21 cellular contexts compared by ENCODE assay signal in the genomic region with DNA sequence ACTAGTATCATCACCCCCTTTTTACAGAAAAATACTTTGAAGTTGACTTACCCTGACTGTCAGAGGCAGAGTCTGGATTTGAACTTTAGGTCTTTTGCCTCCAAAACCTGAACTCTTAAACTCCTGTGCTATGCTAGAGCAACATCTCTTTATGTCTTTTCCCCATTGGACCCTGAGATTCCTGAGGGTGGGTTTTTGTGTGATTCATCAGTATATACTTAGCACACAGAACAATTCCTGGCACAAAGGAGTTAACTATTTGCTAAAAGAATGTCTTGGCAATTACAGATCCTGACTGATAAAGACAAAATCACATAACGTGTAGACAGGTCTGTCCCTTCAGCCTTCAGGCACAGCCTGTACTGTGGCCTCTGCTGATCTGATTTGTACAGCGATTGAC.
DNase-seq lines count a peak whose midpoint lies in the region; ATAC-seq, FAIRE-seq and TF ChIP-seq lines count a peak whose summit lies in the region.
"Had no signal": no experiment of that assay in that cellular context is flagged by ENCODE, and none has a peak within 500 bp of the region (broad histone marks: within the 10 kb centered on the region; RNA-seq: fewer than 3 reads in every experiment).

No MANE protein-coding gene starts in this region.

- CTCF ChIA-PET in WTC11 (lab: Charles Lee) = no interaction called here

- in situ Hi-C loops in astrocyte of the cerebellum (cut with HindIII; ENCODE audit: low sequenced_read_pairs) = no loop called here

- FAIRE-seq in RCC 7860 (lab: Jason Lieb, UNC) = no peak
- FAIRE-seq: D721Med, GM12892, GM18507, H1, HepG2 had no signal

- POLR2A ChIA-PET in WTC11 (lab: Charles Lee) = no interaction called here

- H3K27ac Mint-ChIP-seq in WTC11 = no peak overlapping the region
- H3K27ac Mint-ChIP-seq: CD4-positive, alpha-beta T cell; H9; IgD-negative memory B cell had no signal

- peaks cover 4% of the 10 kb centered on the region; the same call in 1 of the 2 replicates for H3K27me3 Mint-ChIP-seq in WTC11 (ENCODE audit: low read depth)
- H3K27me3 Mint-ChIP-seq: CD4-positive, alpha-beta T cell had no signal

- no peaks in the 10 kb centered on the region for H3K9me3 ChIP-seq in prostate gland
- H3K9me3 ChIP-seq: BE2C, Caco-2 had no signal

- no peaks in the 10 kb centered on the region for H3K27me3 ChIP-seq in prostate gland (replicated peaks; ENCODE audit: insufficient read depth)
- H3K27me3 ChIP-seq: BE2C had no signal

- no peak for TF ChIP-seq CTCF in astrocyte of the cerebellum (IDR thresholded peaks at IDR 0.05; ENCODE audit: low read depth, low read length, missing control alignments)
- TF ChIP-seq CTCF in retinal pigment epithelial cell (conservative IDR thresholded peaks at IDR 0.05; ENCODE audit: low read depth, low read length) = no peak
- no peak for TF ChIP-seq CTCF in prostate gland (IDR thresholded peaks at IDR 0.05)
- TF ChIP-seq CTCF in WTC11 (IDR thresholded peaks at IDR 0.05) = no peak

- ATAC-seq in WTC11 (no peak), GM19467 (IDR thresholded peaks at IDR 0.05; ENCODE audit: unreplicated experiment) (no peak), GM18868 (IDR thresholded peaks at IDR 0.05; ENCODE audit: unreplicated experiment) (no peak)
- ATAC-seq: HepG2 had no signal

- DNase-seq in RCC 7860 (ENCODE audit: low spot score) (peak; percentile 49), astrocyte of the cerebellum (ENCODE audit: low read depth) (peak; percentile 9), left kidney (ENCODE audit: low read depth, low spot score) (peak; percentile 19), retinal pigment epithelial cell (ENCODE audit: low read depth) (peak; percentile 28), prostate gland (ENCODE audit: low spot score) (no peak), WTC11 (ENCODE audit: low spot score) (no peak)
- DNase-seq: ACHN; BE2C; Caco-2; CD4-positive, alpha-beta T cell; GDM1; H9 had no signal

- H3K4me3 ChIP-seq in astrocyte of the cerebellum (ENCODE audit: low read depth, low read length) (no peak overlapping the region), retinal pigment epithelial cell (ENCODE audit: low read length) (no peak overlapping the region), prostate gland (no peak overlapping the region)

- no peak overlapping the region for H3K4me3 Mint-ChIP-seq in WTC11
- H3K4me3 Mint-ChIP-seq: CD4-positive, alpha-beta T cell; H9; IgD-negative memory B cell had no signal

- peaks cover 7% of the 10 kb centered on the region for H3K4me1 Mint-ChIP-seq in WTC11
- H3K4me1 Mint-ChIP-seq: H9, IgD-negative memory B cell had no signal

- H3K27ac ChIP-seq in prostate gland = no peak overlapping the region
- H3K27ac ChIP-seq: C4-2B had no signal

- TF ChIP-seq POLR2A in prostate gland (IDR thresholded peaks at IDR 0.05) = no peak

- H3K4me1 ChIP-seq in prostate gland (replicated peaks) = no peaks in the 10 kb centered on the region
- H3K4me1 ChIP-seq: BE2C, Caco-2 had no signal

- WGBS in prostate gland = 51% methylated on average over 2 of the region's 2 CpGs

- no peaks in the 10 kb centered on the region for H3K36me3 ChIP-seq in prostate gland
- H3K36me3 ChIP-seq: BE2C had no signal

- intact Hi-C loops in prostate gland (cut with DNase I) = no loop called here

- H3K9me3 Mint-ChIP-seq in WTC11 = no peaks in the 10 kb centered on the region
- H3K9me3 Mint-ChIP-seq: CD4-positive, alpha-beta T cell; IgD-negative memory B cell had no signal

- H3K36me3 Mint-ChIP-seq in WTC11 = no peaks in the 10 kb centered on the region
- H3K36me3 Mint-ChIP-seq: IgD-negative memory B cell had no signal

TF ChIP-seq in WTC11, 78 proteins besides CTCF, POLR2A, EP300 and RAD21:
- TF ChIP-seq, protein P1, sequence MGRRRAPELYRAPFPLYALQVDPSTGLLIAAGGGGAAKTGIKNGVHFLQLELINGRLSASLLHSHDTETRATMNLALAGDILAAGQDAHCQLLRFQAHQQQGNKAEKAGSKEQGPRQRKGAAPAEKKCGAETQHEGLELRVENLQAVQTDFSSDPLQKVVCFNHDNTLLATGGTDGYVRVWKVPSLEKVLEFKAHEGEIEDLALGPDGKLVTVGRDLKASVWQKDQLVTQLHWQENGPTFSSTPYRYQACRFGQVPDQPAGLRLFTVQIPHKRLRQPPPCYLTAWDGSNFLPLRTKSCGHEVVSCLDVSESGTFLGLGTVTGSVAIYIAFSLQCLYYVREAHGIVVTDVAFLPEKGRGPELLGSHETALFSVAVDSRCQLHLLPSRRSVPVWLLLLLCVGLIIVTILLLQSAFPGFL (CRISPR knock-in tag; IDR thresholded peaks at IDR 0.05; ENCODE audit: borderline replicate concordance) = no peak
- no peak for TF ChIP-seq ESRRA (CRISPR knock-in tag; IDR thresholded peaks at IDR 0.05; ENCODE audit: borderline replicate concordance)
- TF ChIP-seq, protein P2, sequence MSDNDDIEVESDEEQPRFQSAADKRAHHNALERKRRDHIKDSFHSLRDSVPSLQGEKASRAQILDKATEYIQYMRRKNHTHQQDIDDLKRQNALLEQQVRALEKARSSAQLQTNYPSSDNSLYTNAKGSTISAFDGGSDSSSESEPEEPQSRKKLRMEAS (CRISPR knock-in tag; IDR thresholded peaks at IDR 0.05) = no peak
- no peak for TF ChIP-seq NFYB (CRISPR knock-in tag; conservative IDR thresholded peaks at IDR 0.05; ENCODE audit: low read depth)

Comparison
In these comparisons a context has a peak if more than half of its experiments do, and no peak if none do; other contexts are left out.
1. DNase-seq: peak in RCC 7860 (single experiment), astrocyte of the cerebellum (single experiment), left kidney (single experiment) and retinal pigment epithelial cell (single experiment); none in prostate gland (single experiment) and WTC11 (single experiment).